ENCODE assay signal across 1 cellular context in genomic region chr19:50804420-50805272, GRCh38.
TF ChIP-seq lines count a peak whose summit lies in the region.

No MANE protein-coding gene starts in this region.

TF ChIP-seq in HEK293, 187 proteins besides CTCF, POLR2A, EP300 and RAD21 (continued from another document and continues in another):
- TF ChIP-seq ZNF324 (tag by site-specific recombination; IDR thresholded peaks at IDR 0.05) (no peak), ZBTB1 (tag by site-specific recombination; IDR thresholded peaks at IDR 0.05) (no peak), ZNF239 (tag by site-specific recombination; IDR thresholded peaks at IDR 0.05) (0 out of 2 replicates have a peak, but pooled peaks have one; percentile 18), WT1 (tag by site-specific recombination; IDR thresholded peaks at IDR 0.05) (no peak), ZNF654 (tag by site-specific recombination; IDR thresholded peaks at IDR 0.05; ENCODE audit: low read depth) (no peak), YY2 (tag by site-specific recombination; IDR thresholded peaks at IDR 0.05) (peak; percentile 88), SCRT1 (tag by site-specific recombination; IDR thresholded peaks at IDR 0.05; ENCODE audit: borderline replicate concordance) (no peak), SCRT2 (tag by site-specific recombination; IDR thresholded peaks at IDR 0.05) (no peak), REPIN1 (tag by site-specific recombination; IDR thresholded peaks at IDR 0.05; ENCODE audit: low read depth) (0 out of 2 replicates have a peak, but pooled peaks have one; percentile 76), ZSCAN16 (tag by site-specific recombination; IDR thresholded peaks at IDR 0.05) (0 out of 2 replicates have a peak, but pooled peaks have one; percentile 33), ZBTB20 (tag by site-specific recombination; IDR thresholded peaks at IDR 0.05) (peak; percentile 27; the same call in 1 of the 2 replicates), FEZF1 (tag by site-specific recombination; IDR thresholded peaks at IDR 0.05) (no peak), ZNF777 (tag by site-specific recombination; IDR thresholded peaks at IDR 0.05; ENCODE audit: borderline replicate concordance) (no peak), ZFP3 (tag by site-specific recombination; IDR thresholded peaks at IDR 0.05; ENCODE audit: low read depth) (no peak), ZNF664 (tag by site-specific recombination; IDR thresholded peaks at IDR 0.05) (no peak), PRDM4 (tag by site-specific recombination; IDR thresholded peaks at IDR 0.05) (0 out of 2 replicates have a peak, but pooled peaks have one; percentile 46), ZNF354C (tag by site-specific recombination; IDR thresholded peaks at IDR 0.05; ENCODE audit: borderline replicate concordance, low read depth) (no peak), MZF1 (tag by site-specific recombination; IDR thresholded peaks at IDR 0.05; ENCODE audit: borderline replicate concordance) (no peak), MYNN (tag by site-specific recombination; IDR thresholded peaks at IDR 0.05; ENCODE audit: borderline replicate concordance) (no peak), KLF16 (tag by site-specific recombination; IDR thresholded peaks at IDR 0.05) (peak; percentile 78), ZNF394 (tag by site-specific recombination; IDR thresholded peaks at IDR 0.05; ENCODE audit: borderline replicate concordance) (peak; percentile 40; the same call in 1 of the 2 replicates), ZNF701 (tag by site-specific recombination; IDR thresholded peaks at IDR 0.05) (no peak), ZNF585B (tag by site-specific recombination; IDR thresholded peaks at IDR 0.05) (no peak), PRDM10 (tag by site-specific recombination; IDR thresholded peaks at IDR 0.05) (0 out of 2 replicates have a peak, but pooled peaks have one; percentile 53), GFI1B (tag by site-specific recombination; IDR thresholded peaks at IDR 0.05) (no peak), ZNF175 (tag by site-specific recombination; IDR thresholded peaks at IDR 0.05) (no peak), ZNF514 (tag by site-specific recombination; IDR thresholded peaks at IDR 0.05) (no peak), GLIS2 (tag by site-specific recombination; IDR thresholded peaks at IDR 0.05) (peak; percentile 66; the same call in 1 of the 2 replicates), ZNF366 (tag by site-specific recombination; conservative IDR thresholded peaks at IDR 0.05) (peak; percentile 78), ZNF350 (tag by site-specific recombination; IDR thresholded peaks at IDR 0.05) (no peak), ZNF473 (tag by site-specific recombination; IDR thresholded peaks at IDR 0.05) (no peak), ZNF133 (tag by site-specific recombination; IDR thresholded peaks at IDR 0.05) (no peak), ZBTB17 (tag by site-specific recombination; IDR thresholded peaks at IDR 0.05) (peak; percentile 77), ZNF707 (tag by site-specific recombination; IDR thresholded peaks at IDR 0.05) (no peak), ELK4 (IDR thresholded peaks at IDR 0.05; ENCODE audit: borderline replicate concordance, low read depth, low read length) (no peak), ZNF248 (tag by site-specific recombination; IDR thresholded peaks at IDR 0.05) (no peak), ZNF19 (tag by site-specific recombination; IDR thresholded peaks at IDR 0.05; ENCODE audit: low read depth) (no peak), ZNF211 (tag by site-specific recombination; IDR thresholded peaks at IDR 0.05; ENCODE audit: low read depth) (no peak), HOXD13 (CRISPR knock-in tag; IDR thresholded peaks at IDR 0.05; ENCODE audit: borderline replicate concordance) (peak; percentile 40; the same call in 1 of the 2 replicates), ZNF660 (tag by site-specific recombination; IDR thresholded peaks at IDR 0.05) (peak; percentile 87), OVOL3 (tag by site-specific recombination; IDR thresholded peaks at IDR 0.05) (0 out of 2 replicates have a peak, but pooled peaks have one; percentile 10), ZNF184 (tag by site-specific recombination; IDR thresholded peaks at IDR 0.05) (no peak), ZFHX2 (tag by site-specific recombination; conservative IDR thresholded peaks at IDR 0.05) (peak; percentile 68), ZNF548 (tag by site-specific recombination; IDR thresholded peaks at IDR 0.05) (no peak; the same call in 1 of the 2 replicates), ZBTB7A (tag by site-specific recombination; IDR thresholded peaks at IDR 0.05; ENCODE audit: low read depth) (no peak), MEIS1 (CRISPR knock-in tag; IDR thresholded peaks at IDR 0.05; ENCODE audit: borderline replicate concordance) (no peak), ZNF174 (tag by site-specific recombination; IDR thresholded peaks at IDR 0.05) (no peak), ZNF10 (tag by site-specific recombination; IDR thresholded peaks at IDR 0.05) (no peak), ZNF48 (tag by site-specific recombination; IDR thresholded peaks at IDR 0.05) (no peak), ZNF302 (tag by site-specific recombination; IDR thresholded peaks at IDR 0.05; ENCODE audit: low read depth) (no peak)
- TF ChIP-seq, protein P1, sequence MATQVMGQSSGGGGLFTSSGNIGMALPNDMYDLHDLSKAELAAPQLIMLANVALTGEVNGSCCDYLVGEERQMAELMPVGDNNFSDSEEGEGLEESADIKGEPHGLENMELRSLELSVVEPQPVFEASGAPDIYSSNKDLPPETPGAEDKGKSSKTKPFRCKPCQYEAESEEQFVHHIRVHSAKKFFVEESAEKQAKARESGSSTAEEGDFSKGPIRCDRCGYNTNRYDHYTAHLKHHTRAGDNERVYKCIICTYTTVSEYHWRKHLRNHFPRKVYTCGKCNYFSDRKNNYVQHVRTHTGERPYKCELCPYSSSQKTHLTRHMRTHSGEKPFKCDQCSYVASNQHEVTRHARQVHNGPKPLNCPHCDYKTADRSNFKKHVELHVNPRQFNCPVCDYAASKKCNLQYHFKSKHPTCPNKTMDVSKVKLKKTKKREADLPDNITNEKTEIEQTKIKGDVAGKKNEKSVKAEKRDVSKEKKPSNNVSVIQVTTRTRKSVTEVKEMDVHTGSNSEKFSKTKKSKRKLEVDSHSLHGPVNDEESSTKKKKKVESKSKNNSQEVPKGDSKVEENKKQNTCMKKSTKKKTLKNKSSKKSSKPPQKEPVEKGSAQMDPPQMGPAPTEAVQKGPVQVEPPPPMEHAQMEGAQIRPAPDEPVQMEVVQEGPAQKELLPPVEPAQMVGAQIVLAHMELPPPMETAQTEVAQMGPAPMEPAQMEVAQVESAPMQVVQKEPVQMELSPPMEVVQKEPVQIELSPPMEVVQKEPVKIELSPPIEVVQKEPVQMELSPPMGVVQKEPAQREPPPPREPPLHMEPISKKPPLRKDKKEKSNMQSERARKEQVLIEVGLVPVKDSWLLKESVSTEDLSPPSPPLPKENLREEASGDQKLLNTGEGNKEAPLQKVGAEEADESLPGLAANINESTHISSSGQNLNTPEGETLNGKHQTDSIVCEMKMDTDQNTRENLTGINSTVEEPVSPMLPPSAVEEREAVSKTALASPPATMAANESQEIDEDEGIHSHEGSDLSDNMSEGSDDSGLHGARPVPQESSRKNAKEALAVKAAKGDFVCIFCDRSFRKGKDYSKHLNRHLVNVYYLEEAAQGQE (tag by site-specific recombination; IDR thresholded peaks at IDR 0.05) = no peak
- TF ChIP-seq, protein P2, sequence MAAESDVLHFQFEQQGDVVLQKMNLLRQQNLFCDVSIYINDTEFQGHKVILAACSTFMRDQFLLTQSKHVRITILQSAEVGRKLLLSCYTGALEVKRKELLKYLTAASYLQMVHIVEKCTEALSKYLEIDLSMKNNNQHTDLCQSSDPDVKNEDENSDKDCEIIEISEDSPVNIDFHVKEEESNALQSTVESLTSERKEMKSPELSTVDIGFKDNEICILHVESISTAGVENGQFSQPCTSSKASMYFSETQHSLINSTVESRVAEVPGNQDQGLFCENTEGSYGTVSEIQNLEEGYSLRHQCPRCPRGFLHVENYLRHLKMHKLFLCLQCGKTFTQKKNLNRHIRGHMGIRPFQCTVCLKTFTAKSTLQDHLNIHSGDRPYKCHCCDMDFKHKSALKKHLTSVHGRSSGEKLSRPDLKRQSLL (tag by site-specific recombination; IDR thresholded peaks at IDR 0.05) = no peak
- TF ChIP-seq, protein P3, sequence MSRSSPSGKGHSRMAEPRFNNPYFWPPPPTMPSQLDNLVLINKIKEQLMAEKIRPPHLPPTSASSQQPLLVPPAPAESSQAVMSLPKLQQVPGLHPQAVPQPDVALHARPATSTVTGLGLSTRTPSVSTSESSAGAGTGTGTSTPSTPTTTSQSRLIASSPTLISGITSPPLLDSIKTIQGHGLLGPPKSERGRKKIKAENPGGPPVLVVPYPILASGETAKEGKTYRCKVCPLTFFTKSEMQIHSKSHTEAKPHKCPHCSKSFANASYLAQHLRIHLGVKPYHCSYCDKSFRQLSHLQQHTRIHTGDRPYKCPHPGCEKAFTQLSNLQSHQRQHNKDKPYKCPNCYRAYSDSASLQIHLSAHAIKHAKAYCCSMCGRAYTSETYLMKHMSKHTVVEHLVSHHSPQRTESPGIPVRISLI (tag by site-specific recombination; IDR thresholded peaks at IDR 0.05) = no peak
- TF ChIP-seq, protein P4, sequence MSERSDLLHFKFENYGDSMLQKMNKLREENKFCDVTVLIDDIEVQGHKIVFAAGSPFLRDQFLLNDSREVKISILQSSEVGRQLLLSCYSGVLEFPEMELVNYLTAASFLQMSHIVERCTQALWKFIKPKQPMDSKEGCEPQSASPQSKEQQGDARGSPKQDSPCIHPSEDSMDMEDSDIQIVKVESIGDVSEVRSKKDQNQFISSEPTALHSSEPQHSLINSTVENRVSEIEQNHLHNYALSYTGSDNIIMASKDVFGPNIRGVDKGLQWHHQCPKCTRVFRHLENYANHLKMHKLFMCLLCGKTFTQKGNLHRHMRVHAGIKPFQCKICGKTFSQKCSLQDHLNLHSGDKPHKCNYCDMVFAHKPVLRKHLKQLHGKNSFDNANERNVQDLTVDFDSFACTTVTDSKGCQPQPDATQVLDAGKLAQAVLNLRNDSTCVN (tag by site-specific recombination; optimal IDR thresholded peaks at IDR 0.05) = peak; percentile 95
- TF ChIP-seq, protein P5, sequence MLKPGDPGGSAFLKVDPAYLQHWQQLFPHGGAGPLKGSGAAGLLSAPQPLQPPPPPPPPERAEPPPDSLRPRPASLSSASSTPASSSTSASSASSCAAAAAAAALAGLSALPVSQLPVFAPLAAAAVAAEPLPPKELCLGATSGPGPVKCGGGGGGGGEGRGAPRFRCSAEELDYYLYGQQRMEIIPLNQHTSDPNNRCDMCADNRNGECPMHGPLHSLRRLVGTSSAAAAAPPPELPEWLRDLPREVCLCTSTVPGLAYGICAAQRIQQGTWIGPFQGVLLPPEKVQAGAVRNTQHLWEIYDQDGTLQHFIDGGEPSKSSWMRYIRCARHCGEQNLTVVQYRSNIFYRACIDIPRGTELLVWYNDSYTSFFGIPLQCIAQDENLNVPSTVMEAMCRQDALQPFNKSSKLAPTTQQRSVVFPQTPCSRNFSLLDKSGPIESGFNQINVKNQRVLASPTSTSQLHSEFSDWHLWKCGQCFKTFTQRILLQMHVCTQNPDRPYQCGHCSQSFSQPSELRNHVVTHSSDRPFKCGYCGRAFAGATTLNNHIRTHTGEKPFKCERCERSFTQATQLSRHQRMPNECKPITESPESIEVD (tag by site-specific recombination; IDR thresholded peaks at IDR 0.05) = no peak
